ENCODE assay signal across 21 cellular contexts in the genomic region with DNA sequence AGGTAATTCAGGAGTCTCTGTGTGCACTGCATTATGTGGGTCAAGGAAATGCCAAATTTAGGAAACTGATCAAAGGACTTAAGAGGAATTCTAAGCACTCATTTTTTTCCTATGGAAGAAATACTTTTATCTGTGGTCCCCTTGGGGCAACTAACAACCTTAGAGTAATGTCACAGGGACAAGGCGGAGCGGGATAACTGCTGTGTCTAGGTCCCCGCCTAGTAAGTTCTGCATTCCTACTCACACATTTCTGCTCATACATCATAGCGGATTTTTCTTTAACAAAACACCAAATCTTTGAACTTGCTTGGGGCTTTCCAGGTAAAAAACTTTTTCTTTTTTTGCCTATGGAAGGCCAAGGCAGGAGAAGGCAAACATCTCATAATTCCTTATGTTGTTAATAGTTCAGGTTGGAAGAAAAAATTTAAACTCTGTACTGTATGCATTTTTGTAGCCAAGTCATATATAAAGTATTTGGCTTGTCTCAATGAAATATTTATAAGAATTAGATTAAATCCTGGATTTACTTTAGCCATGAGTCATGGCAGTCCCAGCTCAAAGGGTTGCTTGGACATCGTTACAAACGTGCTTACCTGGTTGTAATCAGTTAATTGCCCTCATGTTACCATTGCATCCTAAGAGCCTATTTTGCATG.
"Had no signal": no experiment of that assay in that cellular context is flagged by ENCODE, and none has a peak within 500 bp of the region (broad histone marks: within the 10 kb centered on the region; RNA-seq: fewer than 3 reads in every experiment).

No MANE protein-coding gene starts in this region.

- H3K4me1 Mint-ChIP-seq: memory B cell; naive B cell; neural crest cell; stimulated activated memory B cell treated with anti-CD40 and anti-IgM and Interleukin-4, amounts not matched to agents 10 μg/mL and 1 μg/mL and 100 μg/mL, for 72 hours had no signal

- ATAC-seq: activated naive CD4-positive, alpha-beta T cell treated with anti-CD3 and anti-CD28 coated beads, Interleukin-2, amount 50 U/mL, for 72 hours; body of pancreas; mucosa of descending colon; right lobe of liver; stimulated activated memory B cell treated with anti-CD40 and anti-IgM and Interleukin-4, amounts not matched to agents 10 μg/mL and 1 μg/mL and 100 μg/mL, for 72 hours had no signal

- H3K36me3 Mint-ChIP-seq: activated naive CD4-positive, alpha-beta T cell treated with anti-CD3 and anti-CD28 coated beads, Interleukin-2, amount 50 U/mL, for 72 hours; memory B cell; naive B cell; stimulated activated memory B cell treated with anti-CD40 and anti-IgM and Interleukin-4, amounts not matched to agents 10 μg/mL and 1 μg/mL and 100 μg/mL, for 72 hours had no signal

- H3K9me3 Mint-ChIP-seq: activated naive CD4-positive, alpha-beta T cell treated with anti-CD3 and anti-CD28 coated beads, Interleukin-2, amount 50 U/mL, for 72 hours; activated T-helper 1 cell treated with anti-CD3 and anti-CD28 coated beads, Interleukin-12 subunit alpha, Interleukin-12 subunit beta, Interleukin-2, Interleukin-4 antibody, amounts not matched to agents 30 ng/mL and 10 ng/mL and 1 ng/mL, durations not matched to agents 14 hours and 24 hours and 36 hours; memory B cell; naive B cell; neural crest cell; stimulated activated memory B cell treated with anti-CD40 and anti-IgM and Interleukin-4, amounts not matched to agents 10 μg/mL and 1 μg/mL and 100 μg/mL, for 72 hours; T-helper 2 cell treated with Interferon-gamma antibody and Interleukin-4, amounts not matched to agents 5 μg/mL and 100 μg/mL, for 36 hours had no signal

- H3K27ac Mint-ChIP-seq: activated naive CD4-positive, alpha-beta T cell treated with anti-CD3 and anti-CD28 coated beads, Interleukin-2, amount 50 U/mL, for 72 hours; activated T-helper 1 cell treated with anti-CD3 and anti-CD28 coated beads, Interleukin-12 subunit alpha, Interleukin-12 subunit beta, Interleukin-2, Interleukin-4 antibody, amounts not matched to agents 30 ng/mL and 10 ng/mL and 1 ng/mL, durations not matched to agents 14 hours and 24 hours and 36 hours; memory B cell; naive B cell; progenitor cell of endocrine pancreas; stimulated activated memory B cell treated with anti-CD40 and anti-IgM and Interleukin-4, amounts not matched to agents 10 μg/mL and 1 μg/mL and 100 μg/mL, for 72 hours; T-helper 2 cell treated with Interferon-gamma antibody and Interleukin-4, amounts not matched to agents 5 μg/mL and 100 μg/mL, for 36 hours had no signal

- H3K9me3 ChIP-seq: body of pancreas, colonic mucosa, esophagus muscularis mucosa, mucosa of descending colon, right lobe of liver, thoracic aorta, uterus had no signal

- H3K36me3 ChIP-seq: colonic mucosa, esophagus muscularis mucosa, right lobe of liver, thoracic aorta, uterus had no signal

- H3K4me3 Mint-ChIP-seq: activated T-helper 1 cell treated with anti-CD3 and anti-CD28 coated beads, Interleukin-12 subunit alpha, Interleukin-12 subunit beta, Interleukin-2, Interleukin-4 antibody, amounts not matched to agents 30 ng/mL and 10 ng/mL and 1 ng/mL, durations not matched to agents 14 hours and 24 hours and 36 hours; memory B cell; neural crest cell; stimulated activated memory B cell treated with anti-CD40 and anti-IgM and Interleukin-4, amounts not matched to agents 10 μg/mL and 1 μg/mL and 100 μg/mL, for 72 hours; T-helper 2 cell treated with Interferon-gamma antibody and Interleukin-4, amounts not matched to agents 5 μg/mL and 100 μg/mL, for 36 hours had no signal

- H3K27ac ChIP-seq: body of pancreas, colonic mucosa, esophagus muscularis mucosa, right lobe of liver, thoracic aorta, uterus had no signal

- H3K27me3 Mint-ChIP-seq: stimulated activated memory B cell treated with anti-CD40 and anti-IgM and Interleukin-4, amounts not matched to agents 10 μg/mL and 1 μg/mL and 100 μg/mL, for 72 hours had no signal

- H3K27me3 ChIP-seq: body of pancreas, colonic mucosa, esophagus muscularis mucosa, right lobe of liver, uterus had no signal

- H3K4me3 ChIP-seq: body of pancreas, colonic mucosa, esophagus muscularis mucosa, mucosa of descending colon, right lobe of liver, thoracic aorta, uterus had no signal

- DNase-seq: activated CD4-positive, alpha-beta T cell treated with anti-CD3 and anti-CD28 coated beads, Interleukin-2, amount 50 U/mL, for 48 hours; activated gamma-delta T cell treated with Interleukin-2 at 50 U/mL for 16 hours; activated T-cell treated with anti-CD3 and anti-CD28 coated beads for 4 hours; amniotic stem cell; body of pancreas; caudate nucleus; colonic mucosa; mucosa of descending colon; naive B cell; right lobe of liver; stimulated activated CD4-positive, alpha-beta T cell treated with anti-CD3 and anti-CD28 coated beads, Interleukin-4, amount 100 ng/mL, for 24 hours; uterus had no signal

- H3K4me1 ChIP-seq: body of pancreas, colonic mucosa, esophagus muscularis mucosa, right lobe of liver, uterus had no signal
